Comparison of ENCODE assay signal across 8 cellular contexts in the genomic region with DNA sequence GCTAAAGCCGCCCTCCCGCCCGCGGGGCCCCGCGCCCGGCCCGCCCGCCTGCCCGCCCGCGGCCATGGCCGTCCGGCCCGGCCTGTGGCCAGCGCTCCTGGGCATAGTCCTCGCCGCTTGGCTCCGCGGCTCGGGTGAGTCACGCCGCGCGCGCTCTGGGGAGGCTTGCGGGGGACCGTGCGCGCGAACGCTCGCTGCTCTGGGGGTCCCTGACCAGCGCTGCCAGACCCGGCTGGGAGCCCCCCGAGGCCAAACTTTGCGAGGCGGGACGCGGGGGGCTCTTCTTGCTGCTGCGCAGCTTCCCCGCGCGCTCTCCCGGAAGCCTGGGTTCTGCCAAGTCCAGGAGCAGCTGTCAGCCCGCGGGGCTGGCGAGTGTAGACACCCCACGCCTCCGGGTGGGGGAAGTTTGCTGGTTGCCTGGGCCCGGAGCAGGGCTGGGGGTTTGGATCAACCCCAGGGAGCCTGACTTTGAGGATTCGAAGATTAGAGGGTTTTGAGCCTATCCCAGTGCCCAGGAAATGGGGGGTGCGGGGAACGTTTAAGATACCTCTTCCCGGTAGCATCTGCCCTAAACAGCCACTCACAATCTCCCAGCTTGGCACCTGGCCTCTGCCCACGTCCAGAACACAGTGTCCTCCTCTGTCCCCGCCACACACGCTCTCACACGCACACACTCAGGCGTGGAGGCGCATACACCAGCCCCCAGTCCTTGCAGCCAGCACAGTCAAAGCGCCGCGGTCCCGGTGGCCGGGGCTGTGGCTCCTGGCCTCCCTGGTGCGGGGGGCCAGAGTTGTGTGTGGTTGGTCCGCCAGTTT. TPM values are rescaled to one million over a fixed set of nuclear protein-coding genes. Genes with fewer than 3 reads are reported as not detected.
DNase-seq lines count a peak whose midpoint lies in the region; ATAC-seq and TF ChIP-seq lines count a peak whose summit lies in the region.

No MANE protein-coding gene starts in this region.

- in situ Hi-C loops in HAP-1 (cut with MboI; ENCODE audit: low sequenced_read_pairs) (no loop called here), astrocyte of the cerebellum (cut with HindIII; ENCODE audit: low sequenced_read_pairs) (no loop called here)

- WGBS in mesodermal cell (ENCODE audit: insufficient coverage in 2 of 2), 2 experiments: 1 to 9% methylated on average over 43 to 45 of the region's 68 CpGs

- DNase-seq in AG09309 (ENCODE audit: low read depth): no peak
- no peak for DNase-seq in HAP-1 (ENCODE audit: low spot score in 2 of 2)
- DNase-seq in astrocyte of the cerebellum (ENCODE audit: low read depth): no peak
- no peak for DNase-seq in NOMO-1 (lab: John Stamatoyannopoulos, UW; ENCODE audit: unreplicated experiment in 2 of 2)
- DNase-seq in NCI-H146 treated with DMSO at 0.1 percent for 48 hours (lab: John Stamatoyannopoulos, UW; ENCODE audit: unreplicated experiment): no peak

- H3K27ac ChIP-seq in mesodermal cell (ENCODE audit: low read depth, low read length, severe bottlenecking): no peak overlapping the region

- no peaks in the 10 kb centered on the region for H3K36me3 ChIP-seq in HAP-1 (replicated peaks)
- H3K36me3 ChIP-seq in mesodermal cell (ENCODE audit: control insufficient read depth, insufficient read depth, low read length): no peaks in the 10 kb centered on the region

- ATAC-seq in GM19035 (IDR thresholded peaks at IDR 0.05; ENCODE audit: unreplicated experiment) (no peak), GM19328 (IDR thresholded peaks at IDR 0.05; ENCODE audit: unreplicated experiment) (no peak)

- peak overlapping the region; percentile 10 for H3K4me3 ChIP-seq in AG09309 (ENCODE audit: control insufficient read depth, low read depth, low read length)
- peak overlapping the region; percentile 29 for H3K4me3 ChIP-seq in HAP-1
- peak overlapping the region; percentile 30 for H3K4me3 ChIP-seq in astrocyte of the cerebellum (ENCODE audit: low read depth, low read length)
- peak overlapping the region; percentile 21 for H3K4me3 ChIP-seq in mesodermal cell (ENCODE audit: extremely low read depth, insufficient read depth, low read length, poor library complexity, severe bottlenecking)

- H3K9me3 ChIP-seq in HAP-1 (no peaks in the 10 kb centered on the region), mesodermal cell (ENCODE audit: control insufficient read depth, low read length) (no peaks in the 10 kb centered on the region)

- no peaks in the 10 kb centered on the region; the same call in 1 of the 2 replicates for H3K4me1 ChIP-seq in HAP-1
- H3K4me1 ChIP-seq in mesodermal cell (ENCODE audit: control insufficient read depth, insufficient read depth, low read length, poor library complexity, severe bottlenecking): peaks cover 5% of the 10 kb centered on the region

- TF ChIP-seq CTCF in AG09309 (IDR thresholded peaks at IDR 0.05; ENCODE audit: control insufficient read depth, insufficient read depth, low read depth, low read length, missing control alignments) (no peak), astrocyte of the cerebellum (IDR thresholded peaks at IDR 0.05; ENCODE audit: low read depth, low read length, missing control alignments) (no peak)

- peaks cover 38% of the 10 kb centered on the region for H3K27me3 ChIP-seq in HAP-1 (ENCODE audit: low read depth)

RNA-seq across cellular contexts. Expression of a gene that starts 0.5 kb away (rescaled TPM):
- polyA plus RNA-seq in mesodermal cell (2013, experiment 1 of 2): 0.48 TPM
- polyA plus RNA-seq in mesodermal cell (2013, experiment 2 of 2): 0.56 TPM
